In genomic region chr7:28708458-28708951, GRCh38 we compare ENCODE assay signal across 12 cellular contexts.
DNase-seq lines count a peak whose midpoint lies in the region; TF ChIP-seq lines count a peak whose summit lies in the region.
"Had no signal": no experiment of that assay in that cellular context is flagged by ENCODE, and none has a peak within 500 bp of the region (broad histone marks: within the 10 kb centered on the region; RNA-seq: fewer than 3 reads in every experiment).

No MANE protein-coding gene starts in this region.

- no peak for TF ChIP-seq EP300 in stomach (IDR thresholded peaks at IDR 0.05)

- no peaks in the 10 kb centered on the region for H3K36me3 Mint-ChIP-seq in glutamatergic neuron (ENCODE audit: unreplicated experiment)

- peak overlapping the region; percentile 98 for H3K27ac Mint-ChIP-seq in glutamatergic neuron (ENCODE audit: unreplicated experiment)
- H3K27ac Mint-ChIP-seq: activated T-helper 2 cell treated with anti-CD3 and anti-CD28 coated beads, Interferon-gamma antibody, Interleukin-2, Interleukin-4, amounts not matched to agents 10 μg/mL and 5 μg/mL and 100 μg/mL, durations not matched to agents 14 hours and 24 hours and 36 hours; effector memory CD8-positive, alpha-beta T cell had no signal

- TF ChIP-seq CTCF in AG09309 (IDR thresholded peaks at IDR 0.05; ENCODE audit: control insufficient read depth, insufficient read depth, low read depth, low read length, missing control alignments) (no peak), glutamatergic neuron (IDR thresholded peaks at IDR 0.05; ENCODE audit: partially characterized antibody, unreplicated experiment) (no peak), stomach (IDR thresholded peaks at IDR 0.05) (no peak)

- H3K9me3 ChIP-seq in stomach = no peaks in the 10 kb centered on the region

- 51 to 73% (median 60%) methylated on average over 9 of the region's 9 CpGs for WGBS in stomach, 5 donors

- no peak for TF ChIP-seq POLR2A in stomach (IDR thresholded peaks at IDR 0.05)

- H3K27ac ChIP-seq in stomach = peak overlapping the region in 1 of 5 donors; percentile 44

- intact Hi-C loops in posterior cingulate gyrus (cut with DNase I) = no loop called here
- intact Hi-C loops in stomach (cut with DNase I; ENCODE audit: low total_unique reads) = no loop called here

- H3K27me3 Mint-ChIP-seq in glutamatergic neuron (ENCODE audit: unreplicated experiment) = peaks cover 8% of the 10 kb centered on the region

- H3K4me3 ChIP-seq in AG09309 (ENCODE audit: control insufficient read depth, low read depth, low read length) = peak overlapping the region; percentile 6; the same call in 1 of the 2 replicates
- peak overlapping the region in 1 of 4 donors; percentile 3 for H3K4me3 ChIP-seq in stomach

- H3K9me3 Mint-ChIP-seq in glutamatergic neuron (ENCODE audit: unreplicated experiment) = peaks cover 4% of the 10 kb centered on the region
- H3K9me3 Mint-ChIP-seq: activated T-helper 2 cell treated with anti-CD3 and anti-CD28 coated beads, Interferon-gamma antibody, Interleukin-2, Interleukin-4, amounts not matched to agents 10 μg/mL and 5 μg/mL and 100 μg/mL, durations not matched to agents 14 hours and 24 hours and 36 hours; effector memory CD8-positive, alpha-beta T cell had no signal

- DNase-seq in AG09309 (ENCODE audit: low read depth) (no peak), NCI-H69 (lab: John Stamatoyannopoulos, UW) (peak; percentile 48), glutamatergic neuron (peak; percentile 58), posterior cingulate gyrus (peak in 9 of 10 donors; percentile 48 to 95 (median 61)), DMS114 treated with DMSO at 0.1 percent for 48 hours (lab: John Stamatoyannopoulos, UW; ENCODE audit: unreplicated experiment) (no peak), stomach (no peak), HuH-7.5 (ENCODE audit: low spot score) (no peak)
- DNase-seq in stimulated activated CD4-positive, alpha-beta T cell treated with anti-CD3 and anti-CD28 coated beads, Interleukin-4, amount 100 ng/mL, for 4 hours = no peak
- DNase-seq: effector memory CD8-positive, alpha-beta T cell; NCI-H510A; stimulated activated CD4-positive, alpha-beta T cell treated with anti-CD3 and anti-CD28 coated beads, Interleukin-4, amount 100 ng/mL, for 1 hour had no signal

- H3K4me3 Mint-ChIP-seq in glutamatergic neuron (ENCODE audit: unreplicated experiment) = peak overlapping the region; percentile 92
- H3K4me3 Mint-ChIP-seq: effector memory CD8-positive, alpha-beta T cell had no signal

- no peaks in the 10 kb centered on the region for H3K36me3 ChIP-seq in stomach

- H3K27me3 ChIP-seq in stomach = no peaks in the 10 kb centered on the region

- H3K4me1 ChIP-seq in stomach = peaks cover 0 to 7% (median 0%) of the 10 kb centered on the region in 4 donors

- H3K4me1 Mint-ChIP-seq in glutamatergic neuron (ENCODE audit: low read depth, unreplicated experiment) = peaks cover 54% of the 10 kb centered on the region

Comparison
In these comparisons a context has a peak if more than half of its experiments do, and no peak if none do; other contexts are left out.
1. DNase-seq: peak in NCI-H69 (single experiment), glutamatergic neuron (single experiment) and posterior cingulate gyrus (9 of 10); none in AG09309 (single experiment), DMS114 treated with DMSO at 0.1 percent for 48 hours (single experiment), stimulated activated CD4-positive, alpha-beta T cell treated with anti-CD3 and anti-CD28 coated beads, Interleukin-4, amount 100 ng/mL, for 4 hours (0 of 2), stomach (single experiment) and HuH-7.5 (single experiment).